In genomic region chr10:3090914-3091313, GRCh38 we compare ENCODE assay signal across 8 cellular contexts. TPM values are rescaled to one million over a fixed set of nuclear protein-coding genes. Genes with fewer than 3 reads are reported as not detected.
A peak's percentile ranks its signal among the peaks of the same experiment; 100 is the strongest.
DNase-seq lines count a peak whose midpoint lies in the region; ATAC-seq, FAIRE-seq and TF ChIP-seq lines count a peak whose summit lies in the region.

No MANE protein-coding gene starts in this region.

- CTCF ChIA-PET in activated naive CD4-positive, alpha-beta T cell treated with anti-CD3 and anti-CD28 coated beads for 36 hours (lab: Charles Lee) = interaction anchor here (0.8 kb wide), 1 partner anchor 16 kb away, joined by 3 read pairs; no protein-coding TSS in a partner anchor
- CTCF ChIA-PET in GM12878 (lab: Yijun Ruan, JAX) = no interaction called here

- H3K9me3 ChIP-seq in GM12878 (replicated peaks; ENCODE audit: control insufficient read depth, insufficient read depth, low read length) (no peaks in the 10 kb centered on the region), upper lobe of left lung (no peaks in the 10 kb centered on the region)

- no peak overlapping the region for H2AFZ ChIP-seq in GM12878 (ENCODE audit: control insufficient read depth, low read depth, low read length)

- TF ChIP-seq EP300 in GM12878 (IDR thresholded peaks at IDR 0.05; ENCODE audit: borderline replicate concordance in 1 of 2, control insufficient read depth in 1 of 2, low read depth in 2 of 2, low read length in 2 of 2) (no peak), upper lobe of left lung (IDR thresholded peaks at IDR 0.05) (no peak)

- POLR2A ChIA-PET in GM12878 (lab: Charles Lee) = interaction anchor here (0.6 to 1.4 kb wide), 2 partner anchors 11 to 21 kb away, joined by 4 to 5 read pairs; no protein-coding TSS in a partner anchor

- H3K4me1 ChIP-seq in GM12878 (ENCODE audit: control insufficient read depth, insufficient read depth, low read length) (peaks cover 26% of the 10 kb centered on the region), upper lobe of left lung (peaks cover 10 to 37% (median 15%) of the 10 kb centered on the region in 4 donors)

- WGBS in GM12878 (ENCODE audit: insufficient coverage, insufficient replicate concordance, low lambda C conversion rate, missing lambda C conversion rate) = 81% methylated on average over 5 of the region's 5 CpGs
- WGBS in upper lobe of left lung, 2 donors = 23 to 43% methylated on average over 5 of the region's 5 CpGs

- no peak overlapping the region for H3K4me3 ChIP-seq in GM12878
- H3K4me3 ChIP-seq in upper lobe of left lung = no peak overlapping the region

- H3K27ac ChIP-seq in GM12878 (ENCODE audit: control insufficient read depth, insufficient read depth) (peak overlapping the region; percentile 12; the same call in 1 of the 2 replicates), upper lobe of left lung (peak overlapping the region; percentile 34 to 56 (median 48))

- peak overlapping the region; percentile 5; the same call in 1 of the 2 replicates for H3K4me2 ChIP-seq in GM12878 (ENCODE audit: control insufficient read depth, insufficient read depth)

- in situ Hi-C loops in GM12878 (cut with MboI) = no loop called here

- no peaks in the 10 kb centered on the region for H3K9me3 Mint-ChIP-seq in activated naive CD4-positive, alpha-beta T cell treated with anti-CD3 and anti-CD28 coated beads, Interleukin-2, amount 50 U/mL, for 24 hours
- no peaks in the 10 kb centered on the region for H3K9me3 Mint-ChIP-seq in activated naive CD4-positive, alpha-beta T cell treated with anti-CD3 and anti-CD28 coated beads for 36 hours

- peaks cover 58% of the 10 kb centered on the region for H3K79me2 ChIP-seq in GM12878 (ENCODE audit: control insufficient read depth, insufficient read depth, low read length)

- H3K27me3 ChIP-seq in GM12878 (replicated peaks in 1 of 2; ENCODE audit: control insufficient read depth in 2 of 2, insufficient read depth in 2 of 2, low read length in 1 of 2) (no peaks in the 10 kb centered on the region), upper lobe of left lung (no peaks in the 10 kb centered on the region)

- TF ChIP-seq RAD21 in GM12878 (IDR thresholded peaks at IDR 0.05; ENCODE audit: insufficient read depth, low read depth, low read length) = no peak

- FAIRE-seq in GM12878 (lab: Jason Lieb, UNC) = no peak

- no peak overlapping the region for H3K27ac Mint-ChIP-seq in activated naive CD4-positive, alpha-beta T cell treated with anti-CD3 and anti-CD28 coated beads, Interleukin-2, amount 50 U/mL, for 24 hours
- H3K27ac Mint-ChIP-seq in activated naive CD4-positive, alpha-beta T cell treated with anti-CD3 and anti-CD28 coated beads for 36 hours = no peak overlapping the region

- H4K20me1 ChIP-seq in GM12878 (ENCODE audit: control insufficient read depth, insufficient read depth) = peaks cover 10% of the 10 kb centered on the region

- TF ChIP-seq POLR2A in GM12878 (IDR thresholded peaks at IDR 0.05; ENCODE audit: low read depth, low read length) = no peak
- TF ChIP-seq POLR2A in upper lobe of left lung (IDR thresholded peaks at IDR 0.05) = no peak

- no peaks in the 10 kb centered on the region for H3K27me3 Mint-ChIP-seq in activated naive CD4-positive, alpha-beta T cell treated with anti-CD3 and anti-CD28 coated beads, Interleukin-2, amount 50 U/mL, for 24 hours
- no peaks in the 10 kb centered on the region for H3K27me3 Mint-ChIP-seq in activated naive CD4-positive, alpha-beta T cell treated with anti-CD3 and anti-CD28 coated beads for 36 hours (ENCODE audit: low read depth)

- H3K9ac ChIP-seq in GM12878 (ENCODE audit: control insufficient read depth, insufficient read depth, low read length) = no peak overlapping the region

- peaks cover 68% of the 10 kb centered on the region for H3K4me1 Mint-ChIP-seq in activated naive CD4-positive, alpha-beta T cell treated with anti-CD3 and anti-CD28 coated beads, Interleukin-2, amount 50 U/mL, for 24 hours
- H3K4me1 Mint-ChIP-seq in activated naive CD4-positive, alpha-beta T cell treated with anti-CD3 and anti-CD28 coated beads for 36 hours (ENCODE audit: low read depth) = peaks cover 64% of the 10 kb centered on the region

- no peak for TF ChIP-seq CTCF in GM12878 (IDR thresholded peaks at IDR 0.05 in 2 of 3, conservative IDR thresholded peaks at IDR 0.05 in 1 of 3; ENCODE audit: control insufficient read depth in 2 of 3, extremely low read depth in 1 of 3, insufficient read depth in 1 of 3, low read depth in 3 of 3, low read length in 3 of 3)
- TF ChIP-seq CTCF in upper lobe of left lung (IDR thresholded peaks at IDR 0.05) = no peak

- H3K36me3 ChIP-seq in GM12878 (ENCODE audit: control insufficient read depth in 2 of 2, insufficient read depth in 2 of 2, low read length in 1 of 2) (peaks cover 13 to 21% of the 10 kb centered on the region in 2 experiments), upper lobe of left lung (no peaks in the 10 kb centered on the region)

- intact Hi-C loops in activated naive CD4-positive, alpha-beta T cell treated with anti-CD3 and anti-CD28 coated beads for 36 hours (cut with micrococcal nuclease) = no loop called here
- intact Hi-C loops in GM12878 (cut with micrococcal nuclease; ENCODE audit: unreplicated experiment) = no loop called here

- peak overlapping the region; percentile 16 for H3K4me3 Mint-ChIP-seq in activated naive CD4-positive, alpha-beta T cell treated with anti-CD3 and anti-CD28 coated beads, Interleukin-2, amount 50 U/mL, for 24 hours
- no peak overlapping the region for H3K4me3 Mint-ChIP-seq in activated naive CD4-positive, alpha-beta T cell treated with anti-CD3 and anti-CD28 coated beads for 36 hours

- no peak for DNase-seq in activated naive CD4-positive, alpha-beta T cell treated with anti-CD3 and anti-CD28 coated beads for 36 hours
- no peak for DNase-seq in GM12878 (ENCODE audit: low read depth, low spot score)
- DNase-seq in islet precursor cell = peak; percentile 87
- peak in 1 of 2 donors; percentile 76 for DNase-seq in upper lobe of left lung
- no peak for DNase-seq in stimulated activated CD4-positive, alpha-beta T cell treated with anti-CD3 and anti-CD28 coated beads, Interleukin-15, amount 100 ng/mL, for 24 hours

- no TSS peak for BruUV-seq in GM12878 (replicated peaks; lab: Mats Ljungman, UMichigan)

- RAD21 ChIA-PET in GM12878 (lab: Charles Lee; ENCODE audit: unreplicated experiment) = no interaction called here

- ATAC-seq in GM12878 (no peak), upper lobe of left lung (ENCODE audit: low FRiP score in 2 of 2) (peak in 1 of 2 donors; percentile 74), HG03097 (IDR thresholded peaks at IDR 0.05; ENCODE audit: low FRiP score, unreplicated experiment) (no peak), HG02870 (IDR thresholded peaks at IDR 0.05; ENCODE audit: unreplicated experiment) (no peak)

- SMC1A ChIA-PET in GM12878 (lab: Charles Lee; ENCODE audit: uncharacterized antibody, unreplicated experiment) = no interaction called here

- H3K36me3 Mint-ChIP-seq in activated naive CD4-positive, alpha-beta T cell treated with anti-CD3 and anti-CD28 coated beads, Interleukin-2, amount 50 U/mL, for 24 hours = peaks cover 32% of the 10 kb centered on the region
- H3K36me3 Mint-ChIP-seq in activated naive CD4-positive, alpha-beta T cell treated with anti-CD3 and anti-CD28 coated beads for 36 hours (ENCODE audit: low read depth) = peaks cover 63% of the 10 kb centered on the region

TF ChIP-seq in GM12878, 131 proteins besides CTCF, POLR2A, EP300 and RAD21:
- TF ChIP-seq HDGF (IDR thresholded peaks at IDR 0.05) (no peak), ZZZ3 (IDR thresholded peaks at IDR 0.05; ENCODE audit: control insufficient read depth, insufficient read length, low read depth) (no peak), SREBF2 (IDR thresholded peaks at IDR 0.05; ENCODE audit: low read length) (no peak), PAX8 (IDR thresholded peaks at IDR 0.05) (no peak)

RNA-seq across cellular contexts. Expression of gene PFKP, which starts 23.6 kb away (rescaled TPM):
- total RNA-seq in activated naive CD4-positive, alpha-beta T cell treated with anti-CD3 and anti-CD28 coated beads for 36 hours = 10 to 100 TPM; 96.2 to 99.7 TPM
- total RNA-seq in GM12878 (2013; cell fraction: nucleolus; rRNA removed) = 462 and 515 TPM in 2 replicates
- 111 and 118 TPM in 2 replicates for total RNA-seq in GM12878 (2014; rRNA removed)
- total RNA-seq in GM12878 (2014; rRNA removed; fragmentation: Illumina TruSeq; extraction: Trizol) = 69.5 and 79.2 TPM in 2 replicates
- total RNA-seq in GM12878 (2021) = 129 and 130 TPM in 2 replicates
- polyA plus RNA-seq in GM12878 (2011; ENCODE audit: low read depth) = 73.8 TPM
- 107 and 145 TPM in 2 replicates for polyA plus RNA-seq in GM12878 (2011; rRNA removed)
- 117 and 136 TPM in 2 replicates for polyA plus RNA-seq in GM12878 (2011; cell fraction: cytosol; rRNA removed)
- 731 and 734 TPM in 2 replicates for polyA plus RNA-seq in GM12878 (2011; cell fraction: nucleus; rRNA removed)
- 117 and 160 TPM in 2 replicates for polyA plus RNA-seq in GM12878 (2012)
- polyA plus RNA-seq in GM12878 (2014; fragmentation: Illumina TruSeq; extraction: Trizol) = 61.8 and 62.4 TPM in 2 replicates
- polyA plus RNA-seq in GM12878 (2014; fragmentation: Nextera tagmentation; extraction: Ambion mirVana) = 10 to 100 TPM; 27.0 to 45.0 TPM
- polyA plus RNA-seq in GM12878 (2014; rRNA removed) = 90.7 and 99.9 TPM in 2 replicates
- polyA plus RNA-seq in GM12878 (2016; fragmentation: Nextera tagmentation; extraction: Ambion mirVana) = 100 to 1,000 TPM; 101 to 111 TPM
- 99.6 and 153 TPM in 2 replicates for polyA minus RNA-seq in GM12878 (2011; rRNA and poly(A)+ RNA removed)
- polyA minus RNA-seq in GM12878 (2011; cell fraction: cytosol; rRNA and poly(A)+ RNA removed) = 77.0 and 77.2 TPM in 2 replicates
- 161 and 211 TPM in 2 replicates for polyA minus RNA-seq in GM12878 (2011; cell fraction: nucleus; rRNA and poly(A)+ RNA removed)
- total RNA-seq in upper lobe of left lung = 10 to 100 TPM; 18.9 to 42.1 (median 30.8) TPM
